Comparison of ENCODE assay signal across 17 cellular contexts in the genomic region with DNA sequence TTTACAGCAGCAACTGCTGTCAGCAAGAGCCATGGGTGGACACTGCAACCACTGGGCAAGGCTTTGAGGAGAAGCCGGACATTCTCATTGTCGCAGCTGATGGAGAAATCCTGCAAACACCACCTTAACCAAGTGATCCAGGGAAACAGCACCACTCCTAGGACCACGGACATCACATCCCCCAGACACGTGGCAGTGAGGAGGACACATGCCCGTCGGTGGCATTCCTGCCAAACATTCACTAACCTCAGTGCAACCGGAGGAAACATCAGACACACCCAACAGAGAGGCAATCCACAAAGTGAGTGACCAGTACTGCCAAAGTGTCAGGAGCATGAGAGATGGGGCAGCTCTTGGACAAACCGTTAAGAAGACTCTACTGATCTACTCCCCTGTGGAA. TPM values are rescaled to one million over a fixed set of nuclear protein-coding genes. Genes with fewer than 3 reads are reported as not detected.
DNase-seq lines count a peak whose midpoint lies in the region; ATAC-seq and TF ChIP-seq lines count a peak whose summit lies in the region.
"Had no signal": no experiment of that assay in that cellular context is flagged by ENCODE, and none has a peak within 500 bp of the region (broad histone marks: within the 10 kb centered on the region; RNA-seq: fewer than 3 reads in every experiment).

No MANE protein-coding gene starts in this region.

- DNase-seq in Right ventricle myocardium superior: peak; percentile 33
- DNase-seq in heart left ventricle: no peak
- no peak for DNase-seq in mesendoderm
- peak; percentile 54 for DNase-seq in sciatic nerve (ENCODE audit: low spot score)
- DNase-seq in germinal center (ENCODE audit: low spot score): no peak
- DNase-seq in type B pancreatic cell (ENCODE audit: extremely low spot score, unreplicated experiment): no peak
- no peak for DNase-seq in NCI-H526 (lab: John Stamatoyannopoulos, UW)
- DNase-seq: AML-193; Caco-2; CD4-positive, alpha-beta T cell had no signal

- no peak for TF ChIP-seq CTCF in heart left ventricle (IDR thresholded peaks at IDR 0.05)
- no peak for TF ChIP-seq CTCF in type B pancreatic cell (conservative IDR thresholded peaks at IDR 0.05)

- no peak overlapping the region for H2BK15ac ChIP-seq in mesendoderm (replicated peaks; ENCODE audit: low read depth)

- peaks cover 18% of the 10 kb centered on the region for H3K27me3 Mint-ChIP-seq in type B pancreatic cell

- no peak overlapping the region for H2BK120ac ChIP-seq in mesendoderm (ENCODE audit: low read depth, low read length)

- no peak overlapping the region for H3K56ac ChIP-seq in mesendoderm (ENCODE audit: low read length)

- no peak overlapping the region for H4K8ac ChIP-seq in mesendoderm (ENCODE audit: low read depth, low read length)

- H3K4me1 Mint-ChIP-seq in type B pancreatic cell (ENCODE audit: unreplicated experiment): no peaks in the 10 kb centered on the region

- H3K18ac ChIP-seq in mesendoderm (ENCODE audit: low read length): no peak overlapping the region

- no peaks in the 10 kb centered on the region for H3K79me2 ChIP-seq in mesendoderm (ENCODE audit: control insufficient read depth, insufficient read depth, low read length)

- H3K4ac ChIP-seq in mesendoderm (ENCODE audit: low read depth, low read length): no peak overlapping the region

- no peak overlapping the region for H4K5ac ChIP-seq in mesendoderm (ENCODE audit: low read length)

- 75 to 84% (median 80%) methylated on average over 8 of the region's 8 CpGs for WGBS in heart left ventricle, 4 donors
- no CpG with 5 or more reads among the region's 8 CpGs for WGBS in mesendoderm (ENCODE audit: extremely low coverage, insufficient coverage, low lambda C conversion rate)

- H3K4me2 ChIP-seq in mesendoderm (ENCODE audit: low read length): no peak overlapping the region
- H3K4me2 ChIP-seq: A549 had no signal

- H3K4me3 ChIP-seq in heart left ventricle (no peak overlapping the region), mesendoderm (ENCODE audit: low read length) (peak overlapping the region; percentile 2)
- H3K4me3 ChIP-seq: A549, HAP-1 had no signal

- no peak overlapping the region for H3K4me3 Mint-ChIP-seq in type B pancreatic cell
- H3K4me3 Mint-ChIP-seq: CD4-positive, alpha-beta T cell had no signal

- no peak overlapping the region for H3K27ac Mint-ChIP-seq in type B pancreatic cell
- H3K27ac Mint-ChIP-seq: CD4-positive, alpha-beta T cell had no signal

- H3K36me3 Mint-ChIP-seq in type B pancreatic cell: no peaks in the 10 kb centered on the region

- no peaks in the 10 kb centered on the region for H3K36me3 ChIP-seq in heart left ventricle
- H3K36me3 ChIP-seq in mesendoderm (ENCODE audit: control insufficient read depth, insufficient read depth, low read length): no peaks in the 10 kb centered on the region
- H3K36me3 ChIP-seq: HAP-1 had no signal

- H2BK5ac ChIP-seq in mesendoderm (ENCODE audit: low read length): no peak overlapping the region

- no peaks in the 10 kb centered on the region for H3K9me3 ChIP-seq in heart left ventricle
- H3K9me3 ChIP-seq: A549, Caco-2 had no signal

- no peak overlapping the region for H3K23ac ChIP-seq in mesendoderm (ENCODE audit: low read length)

- intact Hi-C loops in Right ventricle myocardium superior (cut with DNase I) (no loop called here), heart left ventricle (cut with DNase I) (loop anchor here in 3 of 10 donors (5.0 kb wide), 1 partner anchor 188 kb away; no protein-coding TSS in a partner anchor), sciatic nerve (cut with DNase I) (no loop called here)

- ATAC-seq in Right ventricle myocardium superior (ENCODE audit: poor library complexity) (no peak), heart left ventricle (no peak), sciatic nerve (no peak)
- ATAC-seq: A549 had no signal

- peaks cover 8% of the 10 kb centered on the region for H3K9me3 Mint-ChIP-seq in type B pancreatic cell

- H3K4me1 ChIP-seq in heart left ventricle (peaks cover 0 to 10% (median 5%) of the 10 kb centered on the region in 12 donors), mesendoderm (ENCODE audit: control insufficient read depth, low read depth, low read length) (no peaks in the 10 kb centered on the region)
- H3K4me1 ChIP-seq: A549, Caco-2, HAP-1 had no signal

- H3K27ac ChIP-seq in heart left ventricle: no peak overlapping the region
- H3K27ac ChIP-seq in mesendoderm (ENCODE audit: low read depth, low read length): no peak overlapping the region
- H3K27ac ChIP-seq: 22Rv1, A549, C4-2B had no signal

- H3K9ac ChIP-seq in mesendoderm (ENCODE audit: low read length): no peak overlapping the region

- no peaks in the 10 kb centered on the region for H3K79me1 ChIP-seq in mesendoderm (ENCODE audit: low read length)

- H3K27me3 ChIP-seq in heart left ventricle (peaks cover 0 to 75% (median 36%) of the 10 kb centered on the region in 9 donors), mesendoderm (ENCODE audit: insufficient read depth, low read length, poor library complexity) (no peaks in the 10 kb centered on the region)

- no peak for TF ChIP-seq POLR2A in heart left ventricle (IDR thresholded peaks at IDR 0.05)

- H2AK5ac ChIP-seq in mesendoderm (ENCODE audit: low read length): no peak overlapping the region

RNA-seq across cellular contexts. Expression of a gene that starts 16.6 kb away (rescaled TPM):
- total RNA-seq in Right ventricle myocardium superior (0.54 TPM), heart left ventricle (1 to 10 TPM in 2 of 9 donors, under 1 TPM in 6, not detected in 1; 0.16 to 4.4 (median 0.35) TPM), sciatic nerve (4.7 TPM), type B pancreatic cell (ENCODE audit: low replicate concordance) (1.7 TPM in 1 of 2 replicates, not detected in the other)
- polyA plus RNA-seq in heart left ventricle: under 1 TPM; 0.08 to 0.29 TPM
- 0.91 TPM for polyA plus RNA-seq in mesendoderm (2013, experiment 1 of 2)
- 1.1 TPM for polyA plus RNA-seq in mesendoderm (2013, experiment 2 of 2)
- total RNA-seq: Caco-2, H4, HT-29 had no signal
- polyA plus RNA-seq: BJ had no signal

Comparison
In these comparisons a context has a peak if more than half of its experiments do, and no peak if none do; other contexts are left out.
1. DNase-seq: peak in Right ventricle myocardium superior (single experiment) and sciatic nerve (single experiment); none in heart left ventricle (0 of 5), mesendoderm (single experiment), germinal center (single experiment), type B pancreatic cell (single experiment) and NCI-H526 (0 of 2).